8 cellular contexts compared by ENCODE assay signal in genomic region chr19:34678085-34678412, GRCh38. TPM values are rescaled to one million over a fixed set of nuclear protein-coding genes. Genes with fewer than 3 reads are reported as not detected.
DNase-seq lines count a peak whose midpoint lies in the region; ATAC-seq and TF ChIP-seq lines count a peak whose summit lies in the region.

No MANE protein-coding gene starts in this region.

- H3K27ac ChIP-seq in heart left ventricle (peak overlapping the region; percentile 93 to 100 (median 98)), mesenchymal stem cell (ENCODE audit: low read length, poor library complexity, severe bottlenecking) (peak overlapping the region; percentile 58), upper lobe of right lung (peak overlapping the region; percentile 100)

- no peaks in the 10 kb centered on the region for H3K4me1 Mint-ChIP-seq in MCF 10A (ENCODE audit: insufficient read depth, unreplicated experiment)

- no peak overlapping the region for H2AFZ ChIP-seq in mesenchymal stem cell (ENCODE audit: low read depth, low read length)

- TF ChIP-seq POLR2A in heart left ventricle (IDR thresholded peaks at IDR 0.05) = no peak

- peak overlapping the region in 1 of 2 experiments; percentile 97 for H3K4ac ChIP-seq in mesenchymal stem cell (ENCODE audit: low read depth in 1 of 2, low read length in 2 of 2)

- no TSS peak for BruUV-seq in MCF 10A (replicated peaks; lab: Mats Ljungman, UMichigan)

- intact Hi-C loops in heart left ventricle (cut with DNase I) (loop anchor here in 6 of 10 donors (5.0 kb wide), 1 partner anchor 54 kb away; the partner anchor contains the start of gene ZNF181 (in 6 of the 6)), Right ventricle myocardium superior (cut with DNase I) (no loop called here), MCF 10A (cut with micrococcal nuclease) (no loop called here), upper lobe of right lung (cut with DNase I) (no loop called here)

- DNase-seq in heart left ventricle (no peak), Right ventricle myocardium superior (no peak), MCF 10A (ENCODE audit: unreplicated experiment) (no peak), mesenchymal stem cell (no peak), upper lobe of right lung (no peak), ACHN (no peak)

- peak overlapping the region; percentile 65 for H2BK120ac ChIP-seq in mesenchymal stem cell (ENCODE audit: low read depth, low read length)

- no peak overlapping the region for H2BK12ac ChIP-seq in mesenchymal stem cell (ENCODE audit: low read length in 2 of 2)

- H3K14ac ChIP-seq in mesenchymal stem cell (ENCODE audit: low read length in 2 of 2) = no peak overlapping the region

- CTCF ChIA-PET in MCF 10A (lab: Yijun Ruan, JAX) = interaction anchor here (0.6 kb wide), 2 partner anchors 536 to 744 kb away, joined by 3 to 4 read pairs; no protein-coding TSS in a partner anchor

- peak overlapping the region; percentile 92 for H3K27ac Mint-ChIP-seq in MCF 10A (ENCODE audit: low read depth, unreplicated experiment)

- H2BK5ac ChIP-seq in mesenchymal stem cell (ENCODE audit: low read depth, low read length, poor library complexity, severe bottlenecking) = no peak overlapping the region

- peak overlapping the region; percentile 80 for H3K4me2 ChIP-seq in mesenchymal stem cell (ENCODE audit: low read length, poor library complexity, severe bottlenecking)

- H3K36me3 ChIP-seq in heart left ventricle (peaks cover 0 to 47% (median 40%) of the 10 kb centered on the region in 9 donors), mesenchymal stem cell (ENCODE audit: control insufficient read depth in 1 of 2, insufficient read depth in 2 of 2, low read depth in 1 of 2, low read length in 2 of 2) (peaks cover 20 to 47% of the 10 kb centered on the region in 2 experiments), upper lobe of right lung (peaks cover 37% of the 10 kb centered on the region)

- H3K27me3 ChIP-seq in heart left ventricle (no peaks in the 10 kb centered on the region), mesenchymal stem cell (ENCODE audit: control insufficient read depth in 1 of 2, insufficient read depth in 1 of 2, low read length in 2 of 2) (no peaks in the 10 kb centered on the region), upper lobe of right lung (no peaks in the 10 kb centered on the region)

- peak overlapping the region; percentile 78 for H3K4me3 Mint-ChIP-seq in MCF 10A (ENCODE audit: unreplicated experiment)

- TF ChIP-seq CTCF in heart left ventricle (IDR thresholded peaks at IDR 0.05) = no peak
- no peak for TF ChIP-seq CTCF in MCF 10A (IDR thresholded peaks at IDR 0.05; ENCODE audit: unreplicated experiment)
- no peak for TF ChIP-seq CTCF in upper lobe of right lung (IDR thresholded peaks at IDR 0.05)

- peak overlapping the region; percentile 99 for H4K8ac ChIP-seq in mesenchymal stem cell (ENCODE audit: low read length)

- H3K36me3 Mint-ChIP-seq in MCF 10A (ENCODE audit: insufficient read depth, unreplicated experiment) = peaks cover 15% of the 10 kb centered on the region

- peak overlapping the region; percentile 98 for H3K9ac ChIP-seq in mesenchymal stem cell (ENCODE audit: low read length)

- no peak overlapping the region for H2AK5ac ChIP-seq in mesenchymal stem cell (ENCODE audit: low read length, severe bottlenecking)

- H3K4me3 ChIP-seq in heart left ventricle (peak overlapping the region; percentile 62 to 95 (median 79)), mesenchymal stem cell (ENCODE audit: insufficient read depth in 1 of 2, low read depth in 1 of 2, low read length in 2 of 2) (peak overlapping the region; percentile 84 to 87), upper lobe of right lung (peak overlapping the region; percentile 85)

- H3K4me1 ChIP-seq in heart left ventricle (peaks cover 0 to 35% (median 16%) of the 10 kb centered on the region in 12 donors), mesenchymal stem cell (ENCODE audit: control insufficient read depth, insufficient read depth, low read depth, low read length) (peaks cover 5% of the 10 kb centered on the region), upper lobe of right lung (peaks cover 14% of the 10 kb centered on the region)

- H4K91ac ChIP-seq in mesenchymal stem cell (ENCODE audit: low read length) = no peak overlapping the region

- in situ Hi-C loops in ACHN (cut with HindIII; ENCODE audit: low pct_ligation_motif_present, low pct_unique_long_range_greater_than_20kb, low sequenced_read_pairs) = no loop called here

- H3K79me1 ChIP-seq in mesenchymal stem cell (replicated peaks; ENCODE audit: low read length, poor library complexity, severe bottlenecking) = peaks cover 20% of the 10 kb centered on the region

- POLR2A ChIA-PET in MCF 10A (lab: Yijun Ruan, JAX) = no interaction called here

- H3K9me3 ChIP-seq in heart left ventricle (peaks cover 0 to 36% (median 11%) of the 10 kb centered on the region in 12 donors), mesenchymal stem cell (ENCODE audit: control insufficient read depth, low read length) (peaks cover 47% of the 10 kb centered on the region), upper lobe of right lung (peaks cover 17% of the 10 kb centered on the region)

- ATAC-seq in heart left ventricle (no peak), Right ventricle myocardium superior (ENCODE audit: poor library complexity) (no peak), upper lobe of right lung (no peak), HG02678 (IDR thresholded peaks at IDR 0.05; ENCODE audit: unreplicated experiment) (no peak), HG02763 (IDR thresholded peaks at IDR 0.05; ENCODE audit: unreplicated experiment) (no peak)

- H2BK15ac ChIP-seq in mesenchymal stem cell (ENCODE audit: low read depth, poor library complexity, severe bottlenecking) = no peak overlapping the region

- H3K27me3 Mint-ChIP-seq in MCF 10A (ENCODE audit: insufficient read depth, unreplicated experiment) = no peaks in the 10 kb centered on the region

- H3K18ac ChIP-seq in mesenchymal stem cell (ENCODE audit: low read depth in 1 of 2, low read length in 2 of 2) = peak overlapping the region in 1 of 2 experiments; percentile 100

- H3K23ac ChIP-seq in mesenchymal stem cell (ENCODE audit: low read length in 2 of 2) = no peak overlapping the region

- 1 to 2% (median 1%) methylated on average over 20 of the region's 20 CpGs for WGBS in heart left ventricle, 4 donors
- 30% methylated on average over 18 of the region's 20 CpGs for WGBS in mesenchymal stem cell

- H3K9me3 Mint-ChIP-seq in MCF 10A (ENCODE audit: unreplicated experiment) = peaks cover 28% of the 10 kb centered on the region

RNA-seq across cellular contexts. Expression of gene ZNF302, which starts 0.6 kb away (rescaled TPM):
- total RNA-seq in heart left ventricle (10 to 100 TPM; 24.3 to 37.2 (median 33.0) TPM), Right ventricle myocardium superior (39.8 TPM), MCF 10A (2022) (3.9 and 4.9 TPM in 2 replicates), upper lobe of right lung (28.2 TPM)
- 10 to 100 TPM; 25.5 to 32.2 TPM for polyA plus RNA-seq in heart left ventricle
- polyA plus RNA-seq in mesenchymal stem cell (2013, experiment 1 of 2) = 10.4 TPM
- polyA plus RNA-seq in mesenchymal stem cell (2013, experiment 2 of 2) = 10.0 TPM

RNA-seq across cellular contexts. Expression of gene SCGB2B2, which starts 1.1 kb away (rescaled TPM):
- 1 to 10 TPM in 2 of 9 donors, under 1 TPM in 6, not detected in 1; 0.19 to 1.7 (median 0.84) TPM for total RNA-seq in heart left ventricle
- polyA plus RNA-seq in heart left ventricle = under 1 TPM; 0.11 to 0.80 TPM
- 0.13 TPM for total RNA-seq in Right ventricle myocardium superior
- total RNA-seq in MCF 10A (2022) = not detected in 2 replicates
- polyA plus RNA-seq in mesenchymal stem cell (2013, experiment 1 of 2) = 0.04 TPM
- 0.16 TPM for polyA plus RNA-seq in mesenchymal stem cell (2013, experiment 2 of 2)
- total RNA-seq in upper lobe of right lung = 0.58 TPM

RNA-seq across cellular contexts. Expression of gene ZNF181, which starts 56.0 kb away (rescaled TPM):
- 10 to 100 TPM; 14.4 to 46.6 (median 18.8) TPM for total RNA-seq in heart left ventricle
- 10 to 100 TPM in 1 of 2 donors, 1 to 10 TPM in 1; 8.6 to 15.6 TPM for polyA plus RNA-seq in heart left ventricle
- total RNA-seq in Right ventricle myocardium superior = 22.0 TPM
- total RNA-seq in MCF 10A (2022) = 8.1 and 9.0 TPM in 2 replicates
- polyA plus RNA-seq in mesenchymal stem cell (2013, experiment 1 of 2) = 3.8 TPM
- 3.7 TPM for polyA plus RNA-seq in mesenchymal stem cell (2013, experiment 2 of 2)
- total RNA-seq in upper lobe of right lung = 11.8 TPM

Comparison
In these comparisons a context has a peak if more than half of its experiments do, and no peak if none do; other contexts are left out.
1. intact Hi-C loops: an anchor here in heart left ventricle (5.0 kb wide); none called in Right ventricle myocardium superior, MCF 10A and upper lobe of right lung.